ENCODE assay signal across 12 cellular contexts in genomic region chr12:108640802-108641445, GRCh38. TPM values are rescaled to one million over a fixed set of nuclear protein-coding genes. Genes with fewer than 3 reads are reported as not detected.
DNase-seq lines count a peak whose midpoint lies in the region; ATAC-seq and TF ChIP-seq lines count a peak whose summit lies in the region.
"Had no signal": no experiment of that assay in that cellular context is flagged by ENCODE, and none has a peak within 500 bp of the region (broad histone marks: within the 10 kb centered on the region; RNA-seq: fewer than 3 reads in every experiment).

No MANE protein-coding gene starts in this region.

- no peak overlapping the region for H3K9ac ChIP-seq in endodermal cell (ENCODE audit: extremely low read depth, low read length, poor library complexity, severe bottlenecking)

- DNase-seq in HK-2 (ENCODE audit: unreplicated experiment) (peak; percentile 74), endodermal cell (peak; percentile 56), sciatic nerve (ENCODE audit: low spot score) (peak; percentile 68), posterior vena cava (ENCODE audit: low spot score) (no peak), dedifferentiated amniotic fluid mesenchymal stem cell (ENCODE audit: extremely low spot score) (no peak)
- DNase-seq: activated naive CD8-positive, alpha-beta T cell treated with anti-CD3 and anti-CD28 coated beads, Interleukin-2, amount 10 ng/mL, durations not matched to agents 7 days and 5 days; hippocampal formation; stimulated activated CD8-positive, alpha-beta memory T cell treated with anti-CD3 and anti-CD28 coated beads, Interleukin-4, amount 100 ng/mL, for 48 hours had no signal

- no peaks in the 10 kb centered on the region for H3K27me3 ChIP-seq in endodermal cell (ENCODE audit: control insufficient read depth, insufficient read depth, low read length, poor library complexity, severe bottlenecking)

- ATAC-seq in sciatic nerve (no peak), esophagus mucosa (no peak)
- no peak for ATAC-seq in activated T-helper 17 cell treated with anti-CD3 and anti-CD28 coated beads, Interleukin-2, amount 50 U/mL, for 72 hours (replicated peaks)

- TF ChIP-seq CTCF in endodermal cell (conservative IDR thresholded peaks at IDR 0.05): no peak

- WGBS in endodermal cell (ENCODE audit: insufficient coverage in 1 of 2, insufficient read length in 1 of 2), 2 experiments: 90 to 95% methylated on average over 3 to 10 of the region's 10 CpGs

- H3K4me1 ChIP-seq in endodermal cell (ENCODE audit: control insufficient read depth, insufficient read depth, low read length): peaks cover 8% of the 10 kb centered on the region

- no peaks in the 10 kb centered on the region for H3K9me3 ChIP-seq in endodermal cell (ENCODE audit: control insufficient read depth, low read length)

- no peaks in the 10 kb centered on the region for H3K9me3 Mint-ChIP-seq in endodermal cell
- no peaks in the 10 kb centered on the region for H3K9me3 Mint-ChIP-seq in activated T-helper 17 cell treated with anti-CD3 and anti-CD28 coated beads, Interleukin-2, amount 50 U/mL, for 72 hours
- H3K9me3 Mint-ChIP-seq: activated naive CD8-positive, alpha-beta T cell treated with anti-CD3 and anti-CD28 coated beads, Interleukin-2, amount 10 ng/mL, durations not matched to agents 7 days and 5 days had no signal

- intact Hi-C loops in sciatic nerve (cut with DNase I) (no loop called here), posterior vena cava (cut with DNase I) (no loop called here)

- H3K36me3 Mint-ChIP-seq in endodermal cell (ENCODE audit: low read depth): peaks cover 16% of the 10 kb centered on the region
- peaks cover 3% of the 10 kb centered on the region for H3K36me3 Mint-ChIP-seq in activated T-helper 17 cell treated with anti-CD3 and anti-CD28 coated beads, Interleukin-2, amount 50 U/mL, for 72 hours (ENCODE audit: low read depth)

- H3K4me3 Mint-ChIP-seq in endodermal cell: no peak overlapping the region
- H3K4me3 Mint-ChIP-seq in activated T-helper 17 cell treated with anti-CD3 and anti-CD28 coated beads, Interleukin-2, amount 50 U/mL, for 72 hours: no peak overlapping the region
- H3K4me3 Mint-ChIP-seq: activated naive CD8-positive, alpha-beta T cell treated with anti-CD3 and anti-CD28 coated beads, Interleukin-2, amount 10 ng/mL, durations not matched to agents 7 days and 5 days had no signal

- H3K4me1 Mint-ChIP-seq in endodermal cell: peaks cover 9% of the 10 kb centered on the region
- H3K4me1 Mint-ChIP-seq in activated T-helper 17 cell treated with anti-CD3 and anti-CD28 coated beads, Interleukin-2, amount 50 U/mL, for 72 hours: peaks cover 28% of the 10 kb centered on the region

- peaks cover 34% of the 10 kb centered on the region for H3K36me3 ChIP-seq in endodermal cell (ENCODE audit: control insufficient read depth, insufficient read depth, low read length)

- H3K27ac Mint-ChIP-seq in endodermal cell: peak overlapping the region; percentile 25
- no peak overlapping the region for H3K27ac Mint-ChIP-seq in activated T-helper 17 cell treated with anti-CD3 and anti-CD28 coated beads, Interleukin-2, amount 50 U/mL, for 72 hours

- H3K27ac ChIP-seq in endodermal cell (ENCODE audit: low read depth, low read length): peak overlapping the region; percentile 6
- H3K27ac ChIP-seq: VCaP had no signal

- no peaks in the 10 kb centered on the region for H3K27me3 Mint-ChIP-seq in endodermal cell (ENCODE audit: insufficient read depth)
- no peaks in the 10 kb centered on the region for H3K27me3 Mint-ChIP-seq in activated T-helper 17 cell treated with anti-CD3 and anti-CD28 coated beads, Interleukin-2, amount 50 U/mL, for 72 hours
- H3K27me3 Mint-ChIP-seq: activated naive CD8-positive, alpha-beta T cell treated with anti-CD3 and anti-CD28 coated beads, Interleukin-2, amount 10 ng/mL, durations not matched to agents 7 days and 5 days had no signal

- H3K4me3 ChIP-seq in endodermal cell (ENCODE audit: low read length): no peak overlapping the region

TF ChIP-seq in PFSK-1, 5 proteins besides CTCF, POLR2A, EP300 and RAD21:
- TF ChIP-seq POLR2AphosphoS5 (IDR thresholded peaks at IDR 0.05; ENCODE audit: low read depth, low read length) (0 out of 2 replicates have a peak, but pooled peaks have one; percentile 0), FOXP2 (optimal IDR thresholded peaks at IDR 0.05; ENCODE audit: borderline replicate concordance, extremely low read depth, extremely low read length, insufficient read depth) (no peak)

RNA-seq across cellular contexts. Expression of gene SELPLG, which starts 7.2 kb away (rescaled TPM):
- 1.0 TPM for polyA plus RNA-seq in PFSK-1 (2012; ENCODE audit: insufficient read length, low read depth)
- total RNA-seq in endodermal cell: under 1 TPM in 1 of 2 donors, not detected in 1; 0.13 TPM
- 0.18 TPM for polyA plus RNA-seq in endodermal cell (2013, experiment 1 of 2)
- polyA plus RNA-seq in endodermal cell (2013, experiment 2 of 2): 0.46 TPM
- 12.3 TPM for total RNA-seq in sciatic nerve
- total RNA-seq in posterior vena cava: 10 to 100 TPM in 1 of 2 donors, 1 to 10 TPM in 1; 5.1 to 14.4 TPM
- 0.76 TPM for total RNA-seq in esophagus mucosa
- 10 to 100 TPM; 79.7 to 89.1 TPM for total RNA-seq in activated T-helper 17 cell treated with anti-CD3 and anti-CD28 coated beads, Interleukin-2, amount 50 U/mL, for 72 hours

RNA-seq across cellular contexts. Expression of gene TMEM119, which starts 43.0 kb away (rescaled TPM):
- 69.1 TPM for polyA plus RNA-seq in PFSK-1 (2012; ENCODE audit: insufficient read length, low read depth)
- under 1 TPM; 0.11 to 0.15 TPM for total RNA-seq in endodermal cell
- polyA plus RNA-seq in endodermal cell (2013, experiment 1 of 2): 4.3 TPM
- 4.3 TPM for polyA plus RNA-seq in endodermal cell (2013, experiment 2 of 2)
- 31.1 TPM for total RNA-seq in sciatic nerve
- 10 to 100 TPM; 12.7 to 72.5 TPM for total RNA-seq in posterior vena cava
- 2.0 TPM for total RNA-seq in esophagus mucosa
- under 1 TPM; 0.24 to 0.71 TPM for total RNA-seq in activated T-helper 17 cell treated with anti-CD3 and anti-CD28 coated beads, Interleukin-2, amount 50 U/mL, for 72 hours

Comparison
In these comparisons a context has a peak if more than half of its experiments do, and no peak if none do; other contexts are left out.
1. DNase-seq: peak in HK-2 (single experiment), endodermal cell (single experiment) and sciatic nerve (single experiment); none in posterior vena cava (single experiment) and dedifferentiated amniotic fluid mesenchymal stem cell (single experiment).